ENCODE assay signal across 33 cellular contexts in genomic region chr12:60421741-60422140, GRCh38.
DNase-seq lines count a peak whose midpoint lies in the region; ATAC-seq, FAIRE-seq and TF ChIP-seq lines count a peak whose summit lies in the region.
"Had no signal": no experiment of that assay in that cellular context is flagged by ENCODE, and none has a peak within 500 bp of the region (broad histone marks: within the 10 kb centered on the region; RNA-seq: fewer than 3 reads in every experiment).

No MANE protein-coding gene starts in this region.

- no peak overlapping the region for H3K4me3 Mint-ChIP-seq in HFFc6
- H3K4me3 Mint-ChIP-seq in astrocyte (ENCODE audit: unreplicated experiment), result no peak overlapping the region
- H3K4me3 Mint-ChIP-seq: activated naive CD8-positive, alpha-beta T cell treated with anti-CD3 and anti-CD28 coated beads for 36 hours; activated T-cell treated with anti-CD3 and anti-CD28 coated beads, Interleukin-2, amount 50 U/mL, for 24 hours; B cell; CD8-positive, alpha-beta memory T cell; central memory CD8-positive, alpha-beta T cell; immature natural killer cell; memory B cell; neural crest cell; T-helper 17 cell had no signal

- H3K4me1 ChIP-seq in astrocyte (ENCODE audit: insufficient read depth, low read length), result no peaks in the 10 kb centered on the region
- no peaks in the 10 kb centered on the region for H3K4me1 ChIP-seq in foreskin keratinocyte
- no peaks in the 10 kb centered on the region for H3K4me1 ChIP-seq in MM.1S (ENCODE audit: low read length)
- H3K4me1 ChIP-seq in pancreas, result no peaks in the 10 kb centered on the region
- H3K4me1 ChIP-seq: A549, esophagus muscularis mucosa, left lung, parathyroid adenoma, vagina had no signal

- no peak overlapping the region for H3K4me2 ChIP-seq in astrocyte (ENCODE audit: low read length)
- H3K4me2 ChIP-seq in MM.1S (ENCODE audit: low read depth, low read length), result no peak overlapping the region
- H3K4me2 ChIP-seq: A549, KMS-11 had no signal

- H3F3A ChIP-seq in MM.1S (ENCODE audit: insufficient read depth, low read length), result no peaks in the 10 kb centered on the region

- H3K9me3 Mint-ChIP-seq in HFFc6, result peaks cover 6% of the 10 kb centered on the region
- H3K9me3 Mint-ChIP-seq in astrocyte (ENCODE audit: unreplicated experiment), result peaks cover 2% of the 10 kb centered on the region
- H3K9me3 Mint-ChIP-seq: central memory CD8-positive, alpha-beta T cell had no signal

- H3K79me2 ChIP-seq in astrocyte (ENCODE audit: insufficient read depth, low read length) (no peaks in the 10 kb centered on the region), MM.1S (ENCODE audit: low read length) (no peaks in the 10 kb centered on the region)
- H3K79me2 ChIP-seq: parathyroid adenoma had no signal

- H3K27ac Mint-ChIP-seq in HFFc6 (peak overlapping the region; percentile 4; the same call in 1 of the 2 replicates), astrocyte (ENCODE audit: unreplicated experiment) (no peak overlapping the region)
- H3K27ac Mint-ChIP-seq: activated naive CD8-positive, alpha-beta T cell treated with anti-CD3 and anti-CD28 coated beads for 36 hours; activated T-cell treated with anti-CD3 and anti-CD28 coated beads, Interleukin-2, amount 50 U/mL, for 24 hours; B cell; CD8-positive, alpha-beta memory T cell; immature natural killer cell; memory B cell; T-helper 17 cell had no signal

- no peaks in the 10 kb centered on the region for H4K20me1 ChIP-seq in astrocyte (ENCODE audit: insufficient read depth, low read length)
- H4K20me1 ChIP-seq in MM.1S (ENCODE audit: insufficient read depth, low read length), result no peaks in the 10 kb centered on the region

- FAIRE-seq in astrocyte (lab: Jason Lieb, UNC) (no peak), pancreas (lab: Jason Lieb, UNC) (no peak)
- FAIRE-seq: A549 had no signal

- ATAC-seq in foreskin keratinocyte (no peak), pancreas (no peak)
- ATAC-seq: A549, left lung, right cardiac atrium, Right ventricle myocardium inferior, T-helper 17 cell had no signal

- H3K9me3 ChIP-seq in astrocyte (ENCODE audit: insufficient read depth, low read depth, low read length) (no peaks in the 10 kb centered on the region), MM.1S (replicated peaks; ENCODE audit: insufficient read depth, low read length) (no peaks in the 10 kb centered on the region), pancreas (no peaks in the 10 kb centered on the region)
- H3K9me3 ChIP-seq: A549, esophagus muscularis mucosa, vagina had no signal

- no peaks in the 10 kb centered on the region for H3K36me3 ChIP-seq in astrocyte (ENCODE audit: insufficient read depth, low read length)
- H3K36me3 ChIP-seq in MM.1S (replicated peaks; ENCODE audit: insufficient read depth, low read length), result no peaks in the 10 kb centered on the region
- H3K36me3 ChIP-seq in pancreas, result no peaks in the 10 kb centered on the region
- H3K36me3 ChIP-seq: esophagus muscularis mucosa, left lung, vagina had no signal

- no peaks in the 10 kb centered on the region for H3K9me2 ChIP-seq in MM.1S (replicated peaks; ENCODE audit: insufficient read depth, low read length)

- TF ChIP-seq CTCF in AG09309 (IDR thresholded peaks at IDR 0.05; ENCODE audit: control insufficient read depth, insufficient read depth, low read depth, low read length, missing control alignments) (peak; percentile 13), HFFc6 (IDR thresholded peaks at IDR 0.05) (peak; percentile 35), astrocyte (IDR thresholded peaks at IDR 0.05; ENCODE audit: insufficient read depth, low read depth, low read length) (no peak), foreskin keratinocyte (conservative IDR thresholded peaks at IDR 0.05) (peak; percentile 30), MM.1S (IDR thresholded peaks at IDR 0.05; ENCODE audit: low read length) (no peak), pancreas (IDR thresholded peaks at IDR 0.05) (no peak)

- 96 to 97% methylated on average over 1 of the region's 1 CpG for WGBS in pancreas, 2 donors

- intact Hi-C loops in pancreas (cut with DNase I), result no loop called here

- H3K4me1 Mint-ChIP-seq in HFFc6 (ENCODE audit: low read depth) (peaks cover 20% of the 10 kb centered on the region), astrocyte (ENCODE audit: low read depth, unreplicated experiment) (no peaks in the 10 kb centered on the region)
- H3K4me1 Mint-ChIP-seq: activated naive CD8-positive, alpha-beta T cell treated with anti-CD3 and anti-CD28 coated beads for 36 hours; B cell; CD8-positive, alpha-beta memory T cell; central memory CD8-positive, alpha-beta T cell; immature natural killer cell; memory B cell; neural crest cell; T-helper 17 cell had no signal

- H3K27me3 Mint-ChIP-seq in HFFc6 (ENCODE audit: insufficient read depth) (no peaks in the 10 kb centered on the region), astrocyte (ENCODE audit: low read depth, unreplicated experiment) (no peaks in the 10 kb centered on the region)
- H3K27me3 Mint-ChIP-seq: activated naive CD8-positive, alpha-beta T cell treated with anti-CD3 and anti-CD28 coated beads for 36 hours; activated T-cell treated with anti-CD3 and anti-CD28 coated beads, Interleukin-2, amount 50 U/mL, for 24 hours; B cell; CD8-positive, alpha-beta memory T cell; central memory CD8-positive, alpha-beta T cell; memory B cell; T-helper 17 cell had no signal

- no peak overlapping the region for H3K4me3 ChIP-seq in AG09309 (ENCODE audit: control insufficient read depth, low read depth, low read length)
- no peak overlapping the region for H3K4me3 ChIP-seq in astrocyte (ENCODE audit: insufficient read depth, low read depth, low read length)
- no peak overlapping the region for H3K4me3 ChIP-seq in MM.1S (ENCODE audit: low read length)
- no peak overlapping the region for H3K4me3 ChIP-seq in pancreas
- H3K4me3 ChIP-seq: A549, esophagus muscularis mucosa, left lung, vagina had no signal

- H3K9ac ChIP-seq in astrocyte (ENCODE audit: low read length) (no peak overlapping the region), MM.1S (ENCODE audit: low read length) (no peak overlapping the region)
- H3K9ac ChIP-seq: KMS-11, parathyroid adenoma had no signal

- DNase-seq in AG09309 (ENCODE audit: low read depth) (no peak), HFFc6 (peak; percentile 57), astrocyte (ENCODE audit: low read depth) (peak; percentile 1), foreskin keratinocyte (peak in 1 of 2 donors; percentile 3), MM.1S (no peak), NCI-H1048 (lab: John Stamatoyannopoulos, UW) (no peak), HuH-7 (ENCODE audit: low spot score) (no peak), pancreas (no peak)
- DNase-seq: activated effector memory CD4-positive, alpha-beta T cell treated with anti-CD3 and anti-CD28 coated beads, Interleukin-2, amount 50 U/mL, for 16 hours; activated naive CD8-positive, alpha-beta T cell treated with anti-CD3 and anti-CD28 coated beads for 36 hours; activated T-cell treated with anti-CD3 and anti-CD28 coated beads, Interleukin-2, amount 50 U/mL, for 24 hours; CD8-positive, alpha-beta memory T cell; GDM1; immature natural killer cell; left lung; NCI-H1417 treated with DMSO at 0.1 percent for 48 hours; NCI-H2081; NCI-H2227 treated with DMSO at 0.1 percent for 48 hours; NCI-H69; right cardiac atrium; stimulated activated CD4-positive, alpha-beta T cell treated with anti-CD3 and anti-CD28 coated beads, Interleukin-1b, Interleukin-23, amount 100 ng/mL, for 48 hours; stimulated activated naive CD4-positive, alpha-beta T cell treated with Interleukin-2 at 50 U/mL for 16 hours; T-helper 17 cell had no signal

- H2AFZ ChIP-seq in astrocyte (ENCODE audit: low read depth, low read length) (peak overlapping the region; percentile 32), MM.1S (ENCODE audit: low read length) (no peak overlapping the region)
- H2AFZ ChIP-seq: parathyroid adenoma had no signal

- H3K27ac ChIP-seq in astrocyte (ENCODE audit: low read depth, low read length) (no peak overlapping the region), foreskin keratinocyte (no peak overlapping the region), MM.1S (ENCODE audit: low read length) (no peak overlapping the region), pancreas (no peak overlapping the region)
- H3K27ac ChIP-seq: A549, esophagus muscularis mucosa, KMS-11, left lung, parathyroid adenoma, vagina had no signal

- H3K36me3 Mint-ChIP-seq in HFFc6 (ENCODE audit: low read depth) (peaks cover 2% of the 10 kb centered on the region; the same call in 1 of the 2 replicates), astrocyte (ENCODE audit: low read depth, unreplicated experiment) (no peaks in the 10 kb centered on the region)
- H3K36me3 Mint-ChIP-seq: activated naive CD8-positive, alpha-beta T cell treated with anti-CD3 and anti-CD28 coated beads for 36 hours; CD8-positive, alpha-beta memory T cell; immature natural killer cell; memory B cell had no signal

- H3K27me3 ChIP-seq in astrocyte (ENCODE audit: insufficient read depth, low read length) (no peaks in the 10 kb centered on the region), foreskin keratinocyte (no peaks in the 10 kb centered on the region), MM.1S (replicated peaks; ENCODE audit: insufficient read depth, low read length) (no peaks in the 10 kb centered on the region), pancreas (no peaks in the 10 kb centered on the region)
- H3K27me3 ChIP-seq: esophagus muscularis mucosa, left lung, vagina had no signal

Comparison
In these comparisons a context has a peak if more than half of its experiments do, and no peak if none do; other contexts are left out.
1. DNase-seq: peak in HFFc6 (single experiment) and astrocyte (single experiment); none in AG09309 (single experiment), MM.1S (single experiment), NCI-H1048 (single experiment), HuH-7 (single experiment) and pancreas (0 of 6).
2. CTCF ChIP-seq: peak in AG09309 (single experiment), HFFc6 (single experiment) and foreskin keratinocyte (single experiment); none in astrocyte (single experiment), MM.1S (single experiment) and pancreas (0 of 4).